ENCODE assay signal across 10 cellular contexts in genomic region chr1:235275223-235275622, GRCh38. TPM values are rescaled to one million over a fixed set of nuclear protein-coding genes. Genes with fewer than 3 reads are reported as not detected.
DNase-seq lines count a peak whose midpoint lies in the region; ATAC-seq and TF ChIP-seq lines count a peak whose summit lies in the region.
"Had no signal": no experiment of that assay in that cellular context is flagged by ENCODE, and none has a peak within 500 bp of the region (broad histone marks: within the 10 kb centered on the region; RNA-seq: fewer than 3 reads in every experiment).

No MANE protein-coding gene starts in this region.

- H3K9me3 ChIP-seq in cardiac muscle cell (ENCODE audit: low read depth), result no peaks in the 10 kb centered on the region
- no peaks in the 10 kb centered on the region for H3K9me3 ChIP-seq in left ventricle myocardium inferior (replicated peaks)
- H3K9me3 ChIP-seq in testis, result no peaks in the 10 kb centered on the region
- H3K9me3 ChIP-seq in aorta (ENCODE audit: control insufficient read depth, low read length), result no peaks in the 10 kb centered on the region

- H3K4me3 ChIP-seq in cardiac muscle cell (no peak overlapping the region), left ventricle myocardium inferior (no peak overlapping the region), testis (no peak overlapping the region), aorta (ENCODE audit: low read length in 2 of 2) (no peak overlapping the region)
- H3K4me3 ChIP-seq: lung had no signal

- peaks cover 7% of the 10 kb centered on the region for H3K4me1 ChIP-seq in cardiac muscle cell (ENCODE audit: low read depth)
- peaks cover 45% of the 10 kb centered on the region for H3K4me1 ChIP-seq in left ventricle myocardium inferior
- peaks cover 7% of the 10 kb centered on the region for H3K4me1 ChIP-seq in testis
- H3K4me1 ChIP-seq in aorta (ENCODE audit: control insufficient read depth in 1 of 2, insufficient read depth in 2 of 2, low read length in 2 of 2), result no peaks in the 10 kb centered on the region

- CTCF ChIA-PET in T-cell (lab: Charles Lee), result interaction anchor here (0.6 to 1.2 kb wide), 4 partner anchors 15 to 1024 kb away, joined by 3 read pairs; no protein-coding TSS in a partner anchor

- peaks cover 4% of the 10 kb centered on the region for H3K36me3 Mint-ChIP-seq in T-cell

- peak overlapping the region; percentile 45 for H3K27ac ChIP-seq in cardiac muscle cell
- H3K27ac ChIP-seq in left ventricle myocardium inferior (replicated peaks), result no peak overlapping the region
- H3K27ac ChIP-seq in testis, result no peak overlapping the region
- no peak overlapping the region for H3K27ac ChIP-seq in aorta (ENCODE audit: low read depth in 1 of 2, low read length in 2 of 2)

- TF ChIP-seq POLR2A in testis (IDR thresholded peaks at IDR 0.05), result no peak

- POLR2A ChIA-PET in T-cell (lab: Charles Lee), result interaction anchor here (0.6 to 1.0 kb wide), 7 partner anchors 14 to 572 kb away, joined by 3 to 4 read pairs (median 3); no protein-coding TSS in a partner anchor

- peak overlapping the region; percentile 9 to 41 (median 24) for H3K4me3 Mint-ChIP-seq in T-cell

- DNase-seq in cardiac muscle cell (ENCODE audit: low read depth in 1 of 2, low spot score in 1 of 2), result no peak
- no peak for DNase-seq in left ventricle myocardium inferior
- no peak for DNase-seq in T-cell
- no peak for DNase-seq in testis
- no peak for DNase-seq in aorta
- DNase-seq in hypothalamus (lab: John Stamatoyannopoulos, UW), result no peak
- no peak for DNase-seq in mucosa of gallbladder (ENCODE audit: low spot score)
- DNase-seq: PC-3 had no signal

- intact Hi-C loops in left ventricle myocardium inferior (cut with micrococcal nuclease), result no loop called here
- intact Hi-C loops in testis (cut with DNase I; ENCODE audit: low total_unique reads), result no loop called here
- intact Hi-C loops in aorta (cut with DNase I), result no loop called here

- no peaks in the 10 kb centered on the region for H3K27me3 ChIP-seq in cardiac muscle cell
- H3K27me3 ChIP-seq in left ventricle myocardium inferior (ENCODE audit: low read depth), result no peaks in the 10 kb centered on the region
- no peaks in the 10 kb centered on the region for H3K27me3 ChIP-seq in testis
- H3K27me3 ChIP-seq in aorta (ENCODE audit: control insufficient read depth in 1 of 2, insufficient read depth in 2 of 2, low read length in 1 of 2), result no peaks in the 10 kb centered on the region

- H3K36me3 ChIP-seq in cardiac muscle cell, result no peaks in the 10 kb centered on the region
- no peaks in the 10 kb centered on the region for H3K36me3 ChIP-seq in left ventricle myocardium inferior
- H3K36me3 ChIP-seq in testis (ENCODE audit: low read depth, missing control alignments), result no peaks in the 10 kb centered on the region
- H3K36me3 ChIP-seq in aorta (ENCODE audit: control insufficient read depth in 1 of 2, insufficient read depth in 2 of 2, low read length in 1 of 2), result no peaks in the 10 kb centered on the region

- H3K27me3 Mint-ChIP-seq in T-cell, result no peaks in the 10 kb centered on the region

- H3K4me1 Mint-ChIP-seq in T-cell, result peaks cover 79 to 82% (median 81%) of the 10 kb centered on the region in 3 donors

- peaks cover 0 to 4% (median 0%) of the 10 kb centered on the region in 3 donors for H3K9me3 Mint-ChIP-seq in T-cell

- TF ChIP-seq CTCF in cardiac muscle cell (IDR thresholded peaks at IDR 0.05; ENCODE audit: low read depth, low read length) (no peak), left ventricle myocardium inferior (IDR thresholded peaks at IDR 0.05; ENCODE audit: borderline replicate concordance) (no peak), testis (IDR thresholded peaks at IDR 0.05) (no peak)

- H3K27ac Mint-ChIP-seq in T-cell, result peak overlapping the region; percentile 33 to 78

- WGBS in testis, 2 donors, result 75 to 79% methylated on average over 3 of the region's 3 CpGs
- WGBS in aorta, 2 donors, result 67 to 75% methylated on average over 3 of the region's 3 CpGs

- ATAC-seq in HG02981 (IDR thresholded peaks at IDR 0.05; ENCODE audit: unreplicated experiment) (peak; percentile 76), T-cell (replicated peaks in 1 of 4) (peak; percentile 62 to 86 (median 74)), aorta (ENCODE audit: low FRiP score) (no peak)
- ATAC-seq: PC-3 had no signal

RNA-seq across cellular contexts. Expression of gene ARID4B, which starts 52.8 kb away (rescaled TPM):
- total RNA-seq in cardiac muscle cell (37.9 and 74.6 TPM in 2 replicates), left ventricle myocardium inferior (15.7 TPM), T-cell (100 to 1,000 TPM in 2 of 5 donors, 10 to 100 TPM in 3; 70.4 to 151 (median 79.1) TPM), testis (10 to 100 TPM; 60.0 to 72.4 TPM), aorta (10 to 100 TPM; 49.1 to 56.6 TPM), mucosa of gallbladder (39.9 TPM)
- polyA plus RNA-seq in cardiac muscle cell (33.8 and 34.2 TPM in 2 replicates), testis (ENCODE audit: insufficient read depth, low read depth, low replicate concordance) (11.6 TPM), aorta (10 to 100 TPM in 1 of 2 donors, 1 to 10 TPM in 1; 9.8 to 25.4 TPM)

RNA-seq across cellular contexts. Expression of gene GGPS1, which starts 53.1 kb away (rescaled TPM):
- total RNA-seq in cardiac muscle cell (14.9 and 17.4 TPM in 2 replicates), left ventricle myocardium inferior (30.2 TPM), T-cell (10 to 100 TPM; 32.2 to 44.0 (median 39.8) TPM), testis (10 to 100 TPM; 29.4 to 37.4 TPM), aorta (10 to 100 TPM; 24.1 to 29.0 TPM), mucosa of gallbladder (34.5 TPM)
- polyA plus RNA-seq in cardiac muscle cell (66.9 and 73.2 TPM in 2 replicates), testis (ENCODE audit: insufficient read depth, low read depth, low replicate concordance) (73.0 TPM), aorta (10 to 100 TPM; 18.9 to 24.7 TPM)
